Comparison of ENCODE assay signal across 32 cellular contexts in the genomic region with DNA sequence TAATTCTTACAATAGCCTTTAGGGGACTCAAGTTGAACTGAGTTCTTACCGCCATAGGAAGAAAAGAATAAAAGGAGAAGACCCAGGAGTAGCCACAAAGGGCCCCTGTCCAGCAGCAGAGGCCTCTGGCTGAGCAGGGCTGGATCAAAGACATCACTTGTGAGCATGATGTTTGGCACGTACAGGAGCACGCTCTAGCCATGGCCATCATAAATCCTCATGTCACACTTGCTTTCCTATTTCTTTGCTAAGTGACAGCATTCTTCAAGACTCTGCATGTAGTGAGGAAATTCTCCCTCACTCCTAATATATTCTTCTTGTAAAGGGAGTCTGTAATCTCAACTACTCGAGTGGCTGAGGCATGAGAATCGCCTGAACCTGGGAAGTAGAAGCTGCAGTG. TPM values are rescaled to one million over a fixed set of nuclear protein-coding genes. Genes with fewer than 3 reads are reported as not detected.
"Had no signal": no experiment of that assay in that cellular context is flagged by ENCODE, and none has a peak within 500 bp of the region (broad histone marks: within the 10 kb centered on the region; RNA-seq: fewer than 3 reads in every experiment).

No MANE protein-coding gene starts in this region.

- H3K4me1 Mint-ChIP-seq: T-cell had no signal

- H3K9me3 Mint-ChIP-seq: activated T-helper 1 cell treated with anti-CD3 and anti-CD28 coated beads, Interleukin-12 subunit alpha, Interleukin-12 subunit beta, Interleukin-2, Interleukin-4 antibody, amounts not matched to agents 30 ng/mL and 10 ng/mL and 1 ng/mL, durations not matched to agents 14 hours and 24 hours and 36 hours; T-cell; T-helper 2 cell treated with Interferon-gamma antibody and Interleukin-4, amounts not matched to agents 5 μg/mL and 100 μg/mL, for 36 hours had no signal

- H3K27ac Mint-ChIP-seq: activated CD8-positive, alpha-beta T cell treated with anti-CD3 and anti-CD28 coated beads, Interleukin-2, amount 10 ng/mL, durations not matched to agents 7 days and 5 days; activated T-helper 1 cell treated with anti-CD3 and anti-CD28 coated beads, Interleukin-12 subunit alpha, Interleukin-12 subunit beta, Interleukin-2, Interleukin-4 antibody, amounts not matched to agents 30 ng/mL and 10 ng/mL and 1 ng/mL, durations not matched to agents 14 hours and 24 hours and 36 hours; T-cell; T-helper 2 cell treated with Interferon-gamma antibody and Interleukin-4, amounts not matched to agents 5 μg/mL and 100 μg/mL, for 36 hours had no signal

- H3K36me3 ChIP-seq: left ventricle myocardium inferior, spleen, upper lobe of left lung had no signal

- H3K27ac ChIP-seq: body of pancreas, left ventricle myocardium inferior, spleen, upper lobe of left lung had no signal

- FAIRE-seq: endometrium had no signal

- H3K27me3 ChIP-seq: body of pancreas, upper lobe of left lung had no signal

- H3K36me3 Mint-ChIP-seq: T-cell had no signal

- H3K4me3 ChIP-seq: body of pancreas, left ventricle myocardium inferior, spleen, upper lobe of left lung had no signal

- DNase-seq: activated CD4-positive, alpha-beta T cell treated with anti-CD3 and anti-CD28 coated beads for 1 hour; activated CD4-positive, alpha-beta T cell treated with anti-CD3 and anti-CD28 coated beads, Interleukin-2, amount 50 U/mL, for 1 hour; activated CD8-positive, alpha-beta T cell treated with anti-CD3 and anti-CD28 coated beads, Interleukin-2, amount 10 ng/mL, durations not matched to agents 7 days and 5 days; activated gamma-delta T cell; activated naive CD4-positive, alpha-beta T cell treated with anti-CD3 and anti-CD28 coated beads, Interleukin-2, amount 50 U/mL, for 16 hours; anterior cingulate cortex; body of pancreas; foreskin fibroblast; glutamatergic neuron; hippocampal formation; kidney glomerular epithelial cell; left ventricle myocardium inferior; mammary epithelial cell; spleen; stimulated activated CD4-positive, alpha-beta T cell treated with anti-CD3 and anti-CD28 coated beads, Interleukin-4, amount 100 ng/mL, for 1 hour; stimulated activated naive CD4-positive, alpha-beta T cell treated with Interleukin-2 at 50 U/mL for 16 hours; T-cell; upper lobe of left lung had no signal

- H3K4me3 Mint-ChIP-seq: activated CD8-positive, alpha-beta T cell treated with anti-CD3 and anti-CD28 coated beads, Interleukin-2, amount 10 ng/mL, durations not matched to agents 7 days and 5 days; activated T-helper 1 cell treated with anti-CD3 and anti-CD28 coated beads, Interleukin-12 subunit alpha, Interleukin-12 subunit beta, Interleukin-2, Interleukin-4 antibody, amounts not matched to agents 30 ng/mL and 10 ng/mL and 1 ng/mL, durations not matched to agents 14 hours and 24 hours and 36 hours; T-cell; T-helper 2 cell treated with Interferon-gamma antibody and Interleukin-4, amounts not matched to agents 5 μg/mL and 100 μg/mL, for 36 hours had no signal

- H3K9me3 ChIP-seq: body of pancreas, left ventricle myocardium inferior, spleen, upper lobe of left lung had no signal

- H3K4me1 ChIP-seq: body of pancreas, left ventricle myocardium inferior, spleen, upper lobe of left lung had no signal

- ATAC-seq: activated CD8-positive, alpha-beta T cell treated with anti-CD3 and anti-CD28 coated beads, Interleukin-2, amount 10 ng/mL, durations not matched to agents 7 days and 5 days; body of pancreas; T-cell had no signal

RNA-seq across cellular contexts. Expression of a gene that starts 15.7 kb away (rescaled TPM):
- total RNA-seq: activated CD8-positive, alpha-beta T cell treated with anti-CD3 and anti-CD28 coated beads, Interleukin-2, amount 10 ng/mL, durations not matched to agents 7 days and 5 days; activated T-helper 1 cell treated with anti-CD3 and anti-CD28 coated beads, Interleukin-12 subunit alpha, Interleukin-12 subunit beta, Interleukin-2, Interleukin-4 antibody, amounts not matched to agents 30 ng/mL and 10 ng/mL and 1 ng/mL, durations not matched to agents 14 hours and 24 hours and 36 hours; body of pancreas; cardiac septum; chondrocyte; epithelial cell of proximal tubule; fibroblast of lung; left ventricle myocardium inferior; mammary epithelial cell; myocyte; osteoblast; posterior vena cava; renal cortical epithelial cell; T-cell; upper lobe of left lung had no signal
- polyA plus RNA-seq: fibroblast of lung, mammary epithelial cell, neural cell had no signal

RNA-seq across cellular contexts. Expression of a gene that starts 20.3 kb away (rescaled TPM):
- total RNA-seq: activated CD8-positive, alpha-beta T cell treated with anti-CD3 and anti-CD28 coated beads, Interleukin-2, amount 10 ng/mL, durations not matched to agents 7 days and 5 days; activated T-helper 1 cell treated with anti-CD3 and anti-CD28 coated beads, Interleukin-12 subunit alpha, Interleukin-12 subunit beta, Interleukin-2, Interleukin-4 antibody, amounts not matched to agents 30 ng/mL and 10 ng/mL and 1 ng/mL, durations not matched to agents 14 hours and 24 hours and 36 hours; body of pancreas; cardiac septum; chondrocyte; epithelial cell of proximal tubule; fibroblast of lung; left ventricle myocardium inferior; mammary epithelial cell; mononuclear cell; myocyte; osteoblast; posterior vena cava; renal cortical epithelial cell; spleen; T-cell; upper lobe of left lung had no signal
- polyA plus RNA-seq: fibroblast of lung, mammary epithelial cell, neural cell, spleen had no signal

RNA-seq across cellular contexts. Expression of a gene that starts 33.5 kb away (rescaled TPM):
- total RNA-seq: activated CD8-positive, alpha-beta T cell treated with anti-CD3 and anti-CD28 coated beads, Interleukin-2, amount 10 ng/mL, durations not matched to agents 7 days and 5 days; activated T-helper 1 cell treated with anti-CD3 and anti-CD28 coated beads, Interleukin-12 subunit alpha, Interleukin-12 subunit beta, Interleukin-2, Interleukin-4 antibody, amounts not matched to agents 30 ng/mL and 10 ng/mL and 1 ng/mL, durations not matched to agents 14 hours and 24 hours and 36 hours; body of pancreas; cardiac septum; chondrocyte; epithelial cell of proximal tubule; fibroblast of lung; left ventricle myocardium inferior; mammary epithelial cell; mononuclear cell; myocyte; osteoblast; posterior vena cava; renal cortical epithelial cell; spleen; T-cell; upper lobe of left lung had no signal
- polyA plus RNA-seq: fibroblast of lung, mammary epithelial cell, neural cell, spleen, thymus had no signal

RNA-seq across cellular contexts. Expression of a gene that starts 35.9 kb away (rescaled TPM):
- total RNA-seq: activated CD8-positive, alpha-beta T cell treated with anti-CD3 and anti-CD28 coated beads, Interleukin-2, amount 10 ng/mL, durations not matched to agents 7 days and 5 days; activated T-helper 1 cell treated with anti-CD3 and anti-CD28 coated beads, Interleukin-12 subunit alpha, Interleukin-12 subunit beta, Interleukin-2, Interleukin-4 antibody, amounts not matched to agents 30 ng/mL and 10 ng/mL and 1 ng/mL, durations not matched to agents 14 hours and 24 hours and 36 hours; body of pancreas; chondrocyte; epithelial cell of proximal tubule; fibroblast of lung; mammary epithelial cell; mononuclear cell; myocyte; osteoblast; renal cortical epithelial cell; T-cell had no signal
- polyA plus RNA-seq: fibroblast of lung, mammary epithelial cell, neural cell had no signal

RNA-seq across cellular contexts. Expression of a gene that starts 57.7 kb away (rescaled TPM):
- total RNA-seq: activated CD8-positive, alpha-beta T cell treated with anti-CD3 and anti-CD28 coated beads, Interleukin-2, amount 10 ng/mL, durations not matched to agents 7 days and 5 days; activated T-helper 1 cell treated with anti-CD3 and anti-CD28 coated beads, Interleukin-12 subunit alpha, Interleukin-12 subunit beta, Interleukin-2, Interleukin-4 antibody, amounts not matched to agents 30 ng/mL and 10 ng/mL and 1 ng/mL, durations not matched to agents 14 hours and 24 hours and 36 hours; cardiac septum; chondrocyte; epithelial cell of proximal tubule; fibroblast of lung; left ventricle myocardium inferior; mammary epithelial cell; mononuclear cell; osteoblast; renal cortical epithelial cell had no signal
- polyA plus RNA-seq: mammary epithelial cell, neural cell had no signal
